28 cellular contexts compared by ENCODE assay signal in genomic region chr3:53191836-53192480, GRCh38. TPM values are rescaled to one million over a fixed set of nuclear protein-coding genes. Genes with fewer than 3 reads are reported as not detected.
DNase-seq lines count a peak whose midpoint lies in the region; ATAC-seq and TF ChIP-seq lines count a peak whose summit lies in the region.
"Had no signal": no experiment of that assay in that cellular context is flagged by ENCODE, and none has a peak within 500 bp of the region (broad histone marks: within the 10 kb centered on the region; RNA-seq: fewer than 3 reads in every experiment).

No MANE protein-coding gene starts in this region.

- H3K4me1 Mint-ChIP-seq in endothelial cell (ENCODE audit: unreplicated experiment), result peaks cover 18% of the 10 kb centered on the region
- peaks cover 56% of the 10 kb centered on the region for H3K4me1 Mint-ChIP-seq in stimulated activated memory B cell treated with anti-CD40 and anti-IgM and Interleukin-4, amounts not matched to agents 10 μg/mL and 1 μg/mL and 100 μg/mL, for 72 hours

- DNase-seq in SK-N-SH (peak; percentile 8), MM.1S (no peak), endothelial cell (ENCODE audit: low spot score) (no peak), nucleus accumbens (lab: John Stamatoyannopoulos, UW) (no peak)
- DNase-seq: 8988T; activated naive CD8-positive, alpha-beta T cell treated with anti-CD3 and anti-CD28 coated beads for 36 hours; activated T-cell treated with anti-CD3 and anti-CD28 coated beads, Interleukin-2, amount 50 U/mL, for 72 hours; COR-L47; effector memory CD4-positive, alpha-beta T cell; gastrocnemius medialis; hypothalamus; NCI-H1417 treated with DMSO at 0.1 percent for 48 hours; NCI-H748 treated with DMSO at 0.1 percent for 48 hours; PC-3; psoas muscle; SJCRH30; small intestine; stimulated activated CD4-positive, alpha-beta T cell treated with anti-CD3 and anti-CD28 coated beads, Interleukin-4, amount 100 ng/mL, for 1 hour; upper lobe of left lung had no signal

- no peak overlapping the region for H3K4me3 ChIP-seq in SK-N-SH (ENCODE audit: low read depth in 2 of 2, low read length in 1 of 2)
- H3K4me3 ChIP-seq in MM.1S (ENCODE audit: low read length), result no peak overlapping the region
- H3K4me3 ChIP-seq: esophagus muscularis mucosa, gastrocnemius medialis, psoas muscle, SJCRH30, upper lobe of left lung had no signal

- no peak for TF ChIP-seq CTCF in SK-N-SH (IDR thresholded peaks at IDR 0.05)
- no peak for TF ChIP-seq CTCF in MM.1S (IDR thresholded peaks at IDR 0.05; ENCODE audit: low read length)
- no peak for TF ChIP-seq CTCF in endothelial cell (IDR thresholded peaks at IDR 0.05; ENCODE audit: unreplicated experiment)

- H3K36me3 ChIP-seq in SK-N-SH (replicated peaks in 1 of 2; ENCODE audit: control insufficient read depth in 1 of 2, insufficient read depth in 2 of 2, low read length in 1 of 2) (no peaks in the 10 kb centered on the region), MM.1S (replicated peaks; ENCODE audit: insufficient read depth, low read length) (no peaks in the 10 kb centered on the region)
- H3K36me3 ChIP-seq: gastrocnemius medialis, SJCRH30 had no signal

- no peaks in the 10 kb centered on the region for H3K9me3 ChIP-seq in SK-N-SH
- H3K9me3 ChIP-seq in MM.1S (replicated peaks; ENCODE audit: insufficient read depth, low read length), result no peaks in the 10 kb centered on the region
- H3K9me3 ChIP-seq: esophagus muscularis mucosa, gastrocnemius medialis, psoas muscle, SJCRH30, upper lobe of left lung had no signal

- H3K27ac ChIP-seq in SK-N-SH (ENCODE audit: low read depth in 2 of 2, low read length in 1 of 2) (no peak overlapping the region), MM.1S (ENCODE audit: low read length) (peak overlapping the region; percentile 15; the same call in 1 of the 2 replicates)
- H3K27ac ChIP-seq: gastrocnemius medialis, HL-60, psoas muscle, SJCRH30 had no signal

- H3K9me3 Mint-ChIP-seq in endothelial cell (ENCODE audit: unreplicated experiment), result no peaks in the 10 kb centered on the region
- H3K9me3 Mint-ChIP-seq in stimulated activated memory B cell treated with anti-CD40 and anti-IgM and Interleukin-4, amounts not matched to agents 10 μg/mL and 1 μg/mL and 100 μg/mL, for 72 hours, result no peaks in the 10 kb centered on the region
- H3K9me3 Mint-ChIP-seq: activated naive CD8-positive, alpha-beta T cell treated with anti-CD3 and anti-CD28 coated beads for 36 hours; activated T-cell treated with anti-CD3 and anti-CD28 coated beads, Interleukin-2, amount 50 U/mL, for 72 hours; nephron; T-helper 2 cell treated with Interferon-gamma antibody and Interleukin-4, amounts not matched to agents 5 μg/mL and 100 μg/mL, for 36 hours had no signal

- no peaks in the 10 kb centered on the region for H4K20me1 ChIP-seq in SK-N-SH (ENCODE audit: insufficient read depth)
- H4K20me1 ChIP-seq in MM.1S (ENCODE audit: insufficient read depth, low read length), result no peaks in the 10 kb centered on the region

- H3K4me2 ChIP-seq in SK-N-SH (no peak overlapping the region), MM.1S (ENCODE audit: low read depth, low read length) (no peak overlapping the region)

- H3K9ac ChIP-seq in SK-N-SH (no peak overlapping the region), MM.1S (ENCODE audit: low read length) (no peak overlapping the region)

- H3K36me3 Mint-ChIP-seq in endothelial cell (ENCODE audit: low read depth, unreplicated experiment), result peaks cover 12% of the 10 kb centered on the region
- peaks cover 38% of the 10 kb centered on the region for H3K36me3 Mint-ChIP-seq in stimulated activated memory B cell treated with anti-CD40 and anti-IgM and Interleukin-4, amounts not matched to agents 10 μg/mL and 1 μg/mL and 100 μg/mL, for 72 hours

- H3K27me3 ChIP-seq in SK-N-SH (ENCODE audit: insufficient read depth) (no peaks in the 10 kb centered on the region), MM.1S (replicated peaks; ENCODE audit: insufficient read depth, low read length) (no peaks in the 10 kb centered on the region)
- H3K27me3 ChIP-seq: esophagus muscularis mucosa, gastrocnemius medialis, SJCRH30, upper lobe of left lung had no signal

- peaks cover 6% of the 10 kb centered on the region for H3K27me3 Mint-ChIP-seq in endothelial cell (ENCODE audit: unreplicated experiment)
- H3K27me3 Mint-ChIP-seq in stimulated activated memory B cell treated with anti-CD40 and anti-IgM and Interleukin-4, amounts not matched to agents 10 μg/mL and 1 μg/mL and 100 μg/mL, for 72 hours, result no peaks in the 10 kb centered on the region

- H3K27ac Mint-ChIP-seq in endothelial cell (ENCODE audit: unreplicated experiment), result peak overlapping the region; percentile 67
- peak overlapping the region; percentile 80 for H3K27ac Mint-ChIP-seq in stimulated activated memory B cell treated with anti-CD40 and anti-IgM and Interleukin-4, amounts not matched to agents 10 μg/mL and 1 μg/mL and 100 μg/mL, for 72 hours
- H3K27ac Mint-ChIP-seq: activated naive CD8-positive, alpha-beta T cell treated with anti-CD3 and anti-CD28 coated beads for 36 hours; T-helper 2 cell treated with Interferon-gamma antibody and Interleukin-4, amounts not matched to agents 5 μg/mL and 100 μg/mL, for 36 hours had no signal

- no peak for TF ChIP-seq RAD21 in SK-N-SH (IDR thresholded peaks at IDR 0.05; ENCODE audit: low read length)

- no peak for TF ChIP-seq EP300 in SK-N-SH (IDR thresholded peaks at IDR 0.05; ENCODE audit: borderline replicate concordance in 1 of 2, low read depth in 1 of 2, low read length in 1 of 2)

- 94% methylated on average over 16 of the region's 16 CpGs for WGBS in SK-N-SH (ENCODE audit: low lambda C conversion rate)

- H3K4me1 ChIP-seq in SK-N-SH (ENCODE audit: control insufficient read depth in 1 of 2, insufficient read depth in 2 of 2, low read depth in 1 of 2, low read length in 1 of 2), result peaks cover 0 to 9% of the 10 kb centered on the region in 2 experiments; a peak in 1 of 4 replicates
- peaks cover 41% of the 10 kb centered on the region for H3K4me1 ChIP-seq in MM.1S (ENCODE audit: low read length)

- H2AFZ ChIP-seq in SK-N-SH (ENCODE audit: low read depth) (no peak overlapping the region), MM.1S (ENCODE audit: low read length) (no peak overlapping the region)

- H3F3A ChIP-seq in SK-N-SH (replicated peaks; ENCODE audit: insufficient read depth) (no peaks in the 10 kb centered on the region), MM.1S (ENCODE audit: insufficient read depth, low read length) (peaks cover 20% of the 10 kb centered on the region)

- ATAC-seq in SK-N-SH treated with all-trans-retinoic acid at 6 μM for 48 hours, result no peak
- ATAC-seq in stimulated activated memory B cell treated with anti-CD40 and anti-IgM and Interleukin-4, amounts not matched to agents 10 μg/mL and 1 μg/mL and 100 μg/mL, for 72 hours, result no peak
- no peak for ATAC-seq in GM21526 (IDR thresholded peaks at IDR 0.05; ENCODE audit: low FRiP score, unreplicated experiment)
- no peak for ATAC-seq in HG03342 (IDR thresholded peaks at IDR 0.05; ENCODE audit: unreplicated experiment)
- ATAC-seq: activated CD4-positive, CD25-positive, alpha-beta regulatory T cell treated with anti-CD3 and anti-CD28 coated beads, Interleukin-2, amount 50 U/mL, for 24 hours; activated T-cell treated with anti-CD3 and anti-CD28 coated beads, Interleukin-2, amount 50 U/mL, for 72 hours; gastrocnemius medialis; PC-3; psoas muscle had no signal

- H3K79me2 ChIP-seq in SK-N-SH (ENCODE audit: insufficient read depth) (no peaks in the 10 kb centered on the region), MM.1S (ENCODE audit: low read length) (no peaks in the 10 kb centered on the region)

- POLR2A ChIA-PET in SK-N-SH (lab: Yijun Ruan, JAX), result no interaction called here

- CTCF ChIA-PET in SK-N-SH (lab: Yijun Ruan, JAX), result interaction anchor here (0.7 to 5.2 kb wide), 6 partner anchors 28 to 78 kb away, joined by 3 to 25 read pairs (median 5); no protein-coding TSS in a partner anchor

- no peak overlapping the region for H3K4me3 Mint-ChIP-seq in endothelial cell (ENCODE audit: unreplicated experiment)
- H3K4me3 Mint-ChIP-seq in stimulated activated memory B cell treated with anti-CD40 and anti-IgM and Interleukin-4, amounts not matched to agents 10 μg/mL and 1 μg/mL and 100 μg/mL, for 72 hours, result no peak overlapping the region
- H3K4me3 Mint-ChIP-seq: activated naive CD8-positive, alpha-beta T cell treated with anti-CD3 and anti-CD28 coated beads for 36 hours; activated T-cell treated with anti-CD3 and anti-CD28 coated beads, Interleukin-2, amount 50 U/mL, for 72 hours; nephron; T-helper 2 cell treated with Interferon-gamma antibody and Interleukin-4, amounts not matched to agents 5 μg/mL and 100 μg/mL, for 36 hours had no signal

- H3K9me2 ChIP-seq in SK-N-SH (no peaks in the 10 kb centered on the region), MM.1S (replicated peaks; ENCODE audit: insufficient read depth, low read length) (no peaks in the 10 kb centered on the region)

TF ChIP-seq in SK-N-SH, 30 proteins besides CTCF, POLR2A, EP300 and RAD21 (continues in another document):
- TF ChIP-seq TEAD4 (IDR thresholded peaks at IDR 0.05; ENCODE audit: borderline replicate concordance, insufficient read depth), result no peak
- no peak for TF ChIP-seq FOXM1 (IDR thresholded peaks at IDR 0.05; ENCODE audit: low read depth)
- TF ChIP-seq FOXJ3 (CRISPR knock-in tag; IDR thresholded peaks at IDR 0.05), result no peak

TF ChIP-seq in SK-N-SH treated with all-trans-retinoic acid at 6 μM for 48 hours, 23 proteins besides CTCF, POLR2A, EP300 and RAD21 (continues in another document):
- no peak for TF ChIP-seq ESRRG (CRISPR knock-in tag; IDR thresholded peaks at IDR 0.05)
- TF ChIP-seq, protein P1, sequence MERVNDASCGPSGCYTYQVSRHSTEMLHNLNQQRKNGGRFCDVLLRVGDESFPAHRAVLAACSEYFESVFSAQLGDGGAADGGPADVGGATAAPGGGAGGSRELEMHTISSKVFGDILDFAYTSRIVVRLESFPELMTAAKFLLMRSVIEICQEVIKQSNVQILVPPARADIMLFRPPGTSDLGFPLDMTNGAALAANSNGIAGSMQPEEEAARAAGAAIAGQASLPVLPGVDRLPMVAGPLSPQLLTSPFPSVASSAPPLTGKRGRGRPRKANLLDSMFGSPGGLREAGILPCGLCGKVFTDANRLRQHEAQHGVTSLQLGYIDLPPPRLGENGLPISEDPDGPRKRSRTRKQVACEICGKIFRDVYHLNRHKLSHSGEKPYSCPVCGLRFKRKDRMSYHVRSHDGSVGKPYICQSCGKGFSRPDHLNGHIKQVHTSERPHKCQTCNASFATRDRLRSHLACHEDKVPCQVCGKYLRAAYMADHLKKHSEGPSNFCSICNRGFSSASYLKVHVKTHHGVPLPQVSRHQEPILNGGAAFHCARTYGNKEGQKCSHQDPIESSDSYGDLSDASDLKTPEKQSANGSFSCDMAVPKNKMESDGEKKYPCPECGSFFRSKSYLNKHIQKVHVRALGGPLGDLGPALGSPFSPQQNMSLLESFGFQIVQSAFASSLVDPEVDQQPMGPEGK (CRISPR knock-in tag; IDR thresholded peaks at IDR 0.05; ENCODE audit: borderline replicate concordance), result no peak

RNA-seq across cellular contexts. Expression of gene PRKCD, which starts 30.9 kb away (rescaled TPM):
- 24.5 and 29.0 TPM in 2 replicates for polyA plus RNA-seq in SK-N-SH (2012; rRNA removed)
- polyA plus RNA-seq in SK-N-SH (2012; cell fraction: cytosol; rRNA removed), result 14.3 and 19.6 TPM in 2 replicates
- 28.9 and 32.1 TPM in 2 replicates for polyA plus RNA-seq in SK-N-SH (2012; cell fraction: nucleus; rRNA removed)
- 9.9 TPM for total RNA-seq in endothelial cell (ENCODE audit: unreplicated experiment)
